1 cellular context compared by ENCODE assay signal in genomic region chr5:181235323-181235688, GRCh38.
TF ChIP-seq lines count a peak whose summit lies in the region.

No MANE protein-coding gene starts in this region.

TF ChIP-seq in HEK293, 187 proteins besides CTCF, POLR2A, EP300 and RAD21 (continued from another document):
- TF ChIP-seq, protein P1, sequence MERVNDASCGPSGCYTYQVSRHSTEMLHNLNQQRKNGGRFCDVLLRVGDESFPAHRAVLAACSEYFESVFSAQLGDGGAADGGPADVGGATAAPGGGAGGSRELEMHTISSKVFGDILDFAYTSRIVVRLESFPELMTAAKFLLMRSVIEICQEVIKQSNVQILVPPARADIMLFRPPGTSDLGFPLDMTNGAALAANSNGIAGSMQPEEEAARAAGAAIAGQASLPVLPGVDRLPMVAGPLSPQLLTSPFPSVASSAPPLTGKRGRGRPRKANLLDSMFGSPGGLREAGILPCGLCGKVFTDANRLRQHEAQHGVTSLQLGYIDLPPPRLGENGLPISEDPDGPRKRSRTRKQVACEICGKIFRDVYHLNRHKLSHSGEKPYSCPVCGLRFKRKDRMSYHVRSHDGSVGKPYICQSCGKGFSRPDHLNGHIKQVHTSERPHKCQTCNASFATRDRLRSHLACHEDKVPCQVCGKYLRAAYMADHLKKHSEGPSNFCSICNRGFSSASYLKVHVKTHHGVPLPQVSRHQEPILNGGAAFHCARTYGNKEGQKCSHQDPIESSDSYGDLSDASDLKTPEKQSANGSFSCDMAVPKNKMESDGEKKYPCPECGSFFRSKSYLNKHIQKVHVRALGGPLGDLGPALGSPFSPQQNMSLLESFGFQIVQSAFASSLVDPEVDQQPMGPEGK (tag by site-specific recombination; IDR thresholded peaks at IDR 0.05): peak; percentile 63; the same call in 1 of the 2 replicates
- TF ChIP-seq, protein P2, sequence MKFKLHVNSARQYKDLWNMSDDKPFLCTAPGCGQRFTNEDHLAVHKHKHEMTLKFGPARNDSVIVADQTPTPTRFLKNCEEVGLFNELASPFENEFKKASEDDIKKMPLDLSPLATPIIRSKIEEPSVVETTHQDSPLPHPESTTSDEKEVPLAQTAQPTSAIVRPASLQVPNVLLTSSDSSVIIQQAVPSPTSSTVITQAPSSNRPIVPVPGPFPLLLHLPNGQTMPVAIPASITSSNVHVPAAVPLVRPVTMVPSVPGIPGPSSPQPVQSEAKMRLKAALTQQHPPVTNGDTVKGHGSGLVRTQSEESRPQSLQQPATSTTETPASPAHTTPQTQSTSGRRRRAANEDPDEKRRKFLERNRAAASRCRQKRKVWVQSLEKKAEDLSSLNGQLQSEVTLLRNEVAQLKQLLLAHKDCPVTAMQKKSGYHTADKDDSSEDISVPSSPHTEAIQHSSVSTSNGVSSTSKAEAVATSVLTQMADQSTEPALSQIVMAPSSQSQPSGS (tag by site-specific recombination; IDR thresholded peaks at IDR 0.05; ENCODE audit: low read depth): peak; percentile 97
- TF ChIP-seq ZFP37 (tag by site-specific recombination; IDR thresholded peaks at IDR 0.05): peak; percentile 61
- TF ChIP-seq, protein P3, sequence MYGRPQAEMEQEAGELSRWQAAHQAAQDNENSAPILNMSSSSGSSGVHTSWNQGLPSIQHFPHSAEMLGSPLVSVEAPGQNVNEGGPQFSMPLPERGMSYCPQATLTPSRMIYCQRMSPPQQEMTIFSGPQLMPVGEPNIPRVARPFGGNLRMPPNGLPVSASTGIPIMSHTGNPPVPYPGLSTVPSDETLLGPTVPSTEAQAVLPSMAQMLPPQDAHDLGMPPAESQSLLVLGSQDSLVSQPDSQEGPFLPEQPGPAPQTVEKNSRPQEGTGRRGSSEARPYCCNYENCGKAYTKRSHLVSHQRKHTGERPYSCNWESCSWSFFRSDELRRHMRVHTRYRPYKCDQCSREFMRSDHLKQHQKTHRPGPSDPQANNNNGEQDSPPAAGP (tag by site-specific recombination; IDR thresholded peaks at IDR 0.05): 0 out of 2 replicates have a peak, but pooled peaks have one; percentile 39
- TF ChIP-seq ZNF335 (tag by site-specific recombination; conservative IDR thresholded peaks at IDR 0.05): no peak
- TF ChIP-seq ZNF362 (tag by site-specific recombination; IDR thresholded peaks at IDR 0.05): no peak
- TF ChIP-seq KLF1 (tag by site-specific recombination; IDR thresholded peaks at IDR 0.05): no peak
- TF ChIP-seq ZBTB17 (tag by site-specific recombination; IDR thresholded peaks at IDR 0.05): peak; percentile 60
- 0 out of 2 replicates have a peak, but pooled peaks have one; percentile 20 for TF ChIP-seq ZNF184 (tag by site-specific recombination; IDR thresholded peaks at IDR 0.05)
- TF ChIP-seq REST (tag by site-specific recombination; IDR thresholded peaks at IDR 0.05): no peak
- peak; percentile 95 for TF ChIP-seq PRDM10 (tag by site-specific recombination; IDR thresholded peaks at IDR 0.05)
TF ChIP-seq in HEK293: peak in this region for 19.
